In the genomic region with DNA sequence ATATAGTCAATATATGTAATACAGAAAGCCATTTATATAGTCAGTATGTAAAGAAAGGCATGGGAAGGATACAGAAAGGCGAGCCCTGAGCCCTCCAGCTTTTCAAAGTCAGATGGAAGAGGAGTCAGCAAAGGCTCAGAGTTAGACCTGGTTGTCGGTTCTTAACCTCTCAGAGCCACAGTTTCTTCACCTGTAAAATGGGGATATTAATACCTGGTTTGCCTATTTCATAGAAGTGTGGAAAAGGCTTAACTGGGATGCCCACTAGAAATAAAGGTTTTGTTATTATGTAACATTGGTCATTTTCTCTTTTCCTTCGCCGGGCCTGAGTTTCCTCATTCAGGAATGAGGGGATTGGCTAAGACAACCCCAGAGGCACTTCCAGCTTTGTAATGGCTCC, we compare ENCODE assay signal across 2 cellular contexts.
TF ChIP-seq lines count a peak whose summit lies in the region.

No MANE protein-coding gene starts in this region.

TF ChIP-seq in K562, 482 proteins besides CTCF, POLR2A, EP300 and RAD21:
- TF ChIP-seq, protein P1, sequence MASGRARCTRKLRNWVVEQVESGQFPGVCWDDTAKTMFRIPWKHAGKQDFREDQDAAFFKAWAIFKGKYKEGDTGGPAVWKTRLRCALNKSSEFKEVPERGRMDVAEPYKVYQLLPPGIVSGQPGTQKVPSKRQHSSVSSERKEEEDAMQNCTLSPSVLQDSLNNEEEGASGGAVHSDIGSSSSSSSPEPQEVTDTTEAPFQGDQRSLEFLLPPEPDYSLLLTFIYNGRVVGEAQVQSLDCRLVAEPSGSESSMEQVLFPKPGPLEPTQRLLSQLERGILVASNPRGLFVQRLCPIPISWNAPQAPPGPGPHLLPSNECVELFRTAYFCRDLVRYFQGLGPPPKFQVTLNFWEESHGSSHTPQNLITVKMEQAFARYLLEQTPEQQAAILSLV (tag; IDR thresholded peaks at IDR 0.05) = no peak
- TF ChIP-seq KLF1 (tag; IDR thresholded peaks at IDR 0.05) (no peak), ZFPM2 (CRISPR knock-in tag; IDR thresholded peaks at IDR 0.05) (no peak), BCOR (IDR thresholded peaks at IDR 0.05) (peak; percentile 58), KAT2B (IDR thresholded peaks at IDR 0.05; ENCODE audit: low read depth, low read length) (no peak), BRCA1 (IDR thresholded peaks at IDR 0.05) (no peak), BRCA1 (CRISPR knock-in tag; IDR thresholded peaks at IDR 0.05) (no peak), EP400 (IDR thresholded peaks at IDR 0.05) (no peak), RBM25 (IDR thresholded peaks at IDR 0.05; ENCODE audit: low read depth, low read length, severe bottlenecking) (peak; percentile 82)
- TF ChIP-seq, protein P2, sequence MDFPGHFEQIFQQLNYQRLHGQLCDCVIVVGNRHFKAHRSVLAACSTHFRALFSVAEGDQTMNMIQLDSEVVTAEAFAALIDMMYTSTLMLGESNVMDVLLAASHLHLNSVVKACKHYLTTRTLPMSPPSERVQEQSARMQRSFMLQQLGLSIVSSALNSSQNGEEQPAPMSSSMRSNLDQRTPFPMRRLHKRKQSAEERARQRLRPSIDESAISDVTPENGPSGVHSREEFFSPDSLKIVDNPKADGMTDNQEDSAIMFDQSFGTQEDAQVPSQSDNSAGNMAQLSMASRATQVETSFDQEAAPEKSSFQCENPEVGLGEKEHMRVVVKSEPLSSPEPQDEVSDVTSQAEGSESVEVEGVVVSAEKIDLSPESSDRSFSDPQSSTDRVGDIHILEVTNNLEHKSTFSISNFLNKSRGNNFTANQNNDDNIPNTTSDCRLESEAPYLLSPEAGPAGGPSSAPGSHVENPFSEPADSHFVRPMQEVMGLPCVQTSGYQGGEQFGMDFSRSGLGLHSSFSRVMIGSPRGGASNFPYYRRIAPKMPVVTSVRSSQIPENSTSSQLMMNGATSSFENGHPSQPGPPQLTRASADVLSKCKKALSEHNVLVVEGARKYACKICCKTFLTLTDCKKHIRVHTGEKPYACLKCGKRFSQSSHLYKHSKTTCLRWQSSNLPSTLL (IDR thresholded peaks at IDR 0.05) = no peak
- TF ChIP-seq, protein P3, sequence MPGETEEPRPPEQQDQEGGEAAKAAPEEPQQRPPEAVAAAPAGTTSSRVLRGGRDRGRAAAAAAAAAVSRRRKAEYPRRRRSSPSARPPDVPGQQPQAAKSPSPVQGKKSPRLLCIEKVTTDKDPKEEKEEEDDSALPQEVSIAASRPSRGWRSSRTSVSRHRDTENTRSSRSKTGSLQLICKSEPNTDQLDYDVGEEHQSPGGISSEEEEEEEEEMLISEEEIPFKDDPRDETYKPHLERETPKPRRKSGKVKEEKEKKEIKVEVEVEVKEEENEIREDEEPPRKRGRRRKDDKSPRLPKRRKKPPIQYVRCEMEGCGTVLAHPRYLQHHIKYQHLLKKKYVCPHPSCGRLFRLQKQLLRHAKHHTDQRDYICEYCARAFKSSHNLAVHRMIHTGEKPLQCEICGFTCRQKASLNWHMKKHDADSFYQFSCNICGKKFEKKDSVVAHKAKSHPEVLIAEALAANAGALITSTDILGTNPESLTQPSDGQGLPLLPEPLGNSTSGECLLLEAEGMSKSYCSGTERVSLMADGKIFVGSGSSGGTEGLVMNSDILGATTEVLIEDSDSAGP (CRISPR knock-in tag; IDR thresholded peaks at IDR 0.05) = no peak
- TF ChIP-seq, protein P4, sequence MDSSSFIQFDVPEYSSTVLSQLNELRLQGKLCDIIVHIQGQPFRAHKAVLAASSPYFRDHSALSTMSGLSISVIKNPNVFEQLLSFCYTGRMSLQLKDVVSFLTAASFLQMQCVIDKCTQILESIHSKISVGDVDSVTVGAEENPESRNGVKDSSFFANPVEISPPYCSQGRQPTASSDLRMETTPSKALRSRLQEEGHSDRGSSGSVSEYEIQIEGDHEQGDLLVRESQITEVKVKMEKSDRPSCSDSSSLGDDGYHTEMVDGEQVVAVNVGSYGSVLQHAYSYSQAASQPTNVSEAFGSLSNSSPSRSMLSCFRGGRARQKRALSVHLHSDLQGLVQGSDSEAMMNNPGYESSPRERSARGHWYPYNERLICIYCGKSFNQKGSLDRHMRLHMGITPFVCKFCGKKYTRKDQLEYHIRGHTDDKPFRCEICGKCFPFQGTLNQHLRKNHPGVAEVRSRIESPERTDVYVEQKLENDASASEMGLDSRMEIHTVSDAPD (CRISPR knock-in tag; IDR thresholded peaks at IDR 0.05) = no peak
- TF ChIP-seq, protein P5, sequence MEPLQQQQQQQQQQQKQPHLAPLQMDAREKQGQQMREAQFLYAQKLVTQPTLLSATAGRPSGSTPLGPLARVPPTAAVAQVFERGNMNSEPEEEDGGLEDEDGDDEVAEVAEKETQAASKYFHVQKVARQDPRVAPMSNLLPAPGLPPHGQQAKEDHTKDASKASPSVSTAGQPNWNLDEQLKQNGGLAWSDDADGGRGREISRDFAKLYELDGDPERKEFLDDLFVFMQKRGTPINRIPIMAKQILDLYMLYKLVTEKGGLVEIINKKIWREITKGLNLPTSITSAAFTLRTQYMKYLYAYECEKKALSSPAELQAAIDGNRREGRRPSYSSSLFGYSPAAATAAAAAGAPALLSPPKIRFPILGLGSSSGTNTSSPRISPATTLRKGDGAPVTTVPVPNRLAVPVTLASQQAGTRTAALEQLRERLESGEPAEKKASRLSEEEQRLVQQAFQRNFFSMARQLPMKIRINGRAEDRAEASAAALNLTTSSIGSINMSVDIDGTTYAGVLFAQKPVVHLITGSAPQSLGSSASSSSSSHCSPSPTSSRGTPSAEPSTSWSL (CRISPR knock-in tag; IDR thresholded peaks at IDR 0.05; ENCODE audit: borderline replicate concordance) = no peak

TF ChIP-seq in neural cell, 6 proteins besides CTCF, POLR2A, EP300 and RAD21:
- TF ChIP-seq EZH2 (IDR thresholded peaks at IDR 0.05; ENCODE audit: borderline replicate concordance, insufficient read depth, low read length, poor library complexity, severe bottlenecking) = no peak
- TF ChIP-seq TAF1 (IDR thresholded peaks at IDR 0.05; ENCODE audit: low read depth) = no peak
- no peak for TF ChIP-seq MXI1 (conservative IDR thresholded peaks at IDR 0.05; ENCODE audit: poor library complexity, severe bottlenecking)
- TF ChIP-seq, protein P6, sequence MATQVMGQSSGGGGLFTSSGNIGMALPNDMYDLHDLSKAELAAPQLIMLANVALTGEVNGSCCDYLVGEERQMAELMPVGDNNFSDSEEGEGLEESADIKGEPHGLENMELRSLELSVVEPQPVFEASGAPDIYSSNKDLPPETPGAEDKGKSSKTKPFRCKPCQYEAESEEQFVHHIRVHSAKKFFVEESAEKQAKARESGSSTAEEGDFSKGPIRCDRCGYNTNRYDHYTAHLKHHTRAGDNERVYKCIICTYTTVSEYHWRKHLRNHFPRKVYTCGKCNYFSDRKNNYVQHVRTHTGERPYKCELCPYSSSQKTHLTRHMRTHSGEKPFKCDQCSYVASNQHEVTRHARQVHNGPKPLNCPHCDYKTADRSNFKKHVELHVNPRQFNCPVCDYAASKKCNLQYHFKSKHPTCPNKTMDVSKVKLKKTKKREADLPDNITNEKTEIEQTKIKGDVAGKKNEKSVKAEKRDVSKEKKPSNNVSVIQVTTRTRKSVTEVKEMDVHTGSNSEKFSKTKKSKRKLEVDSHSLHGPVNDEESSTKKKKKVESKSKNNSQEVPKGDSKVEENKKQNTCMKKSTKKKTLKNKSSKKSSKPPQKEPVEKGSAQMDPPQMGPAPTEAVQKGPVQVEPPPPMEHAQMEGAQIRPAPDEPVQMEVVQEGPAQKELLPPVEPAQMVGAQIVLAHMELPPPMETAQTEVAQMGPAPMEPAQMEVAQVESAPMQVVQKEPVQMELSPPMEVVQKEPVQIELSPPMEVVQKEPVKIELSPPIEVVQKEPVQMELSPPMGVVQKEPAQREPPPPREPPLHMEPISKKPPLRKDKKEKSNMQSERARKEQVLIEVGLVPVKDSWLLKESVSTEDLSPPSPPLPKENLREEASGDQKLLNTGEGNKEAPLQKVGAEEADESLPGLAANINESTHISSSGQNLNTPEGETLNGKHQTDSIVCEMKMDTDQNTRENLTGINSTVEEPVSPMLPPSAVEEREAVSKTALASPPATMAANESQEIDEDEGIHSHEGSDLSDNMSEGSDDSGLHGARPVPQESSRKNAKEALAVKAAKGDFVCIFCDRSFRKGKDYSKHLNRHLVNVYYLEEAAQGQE (IDR thresholded peaks at IDR 0.05; ENCODE audit: borderline replicate concordance) = no peak
- no peak for TF ChIP-seq SMC3 (conservative IDR thresholded peaks at IDR 0.05; ENCODE audit: poor library complexity)
- TF ChIP-seq POLR2AphosphoS5 (IDR thresholded peaks at IDR 0.05) = no peak
